In the genomic region with DNA sequence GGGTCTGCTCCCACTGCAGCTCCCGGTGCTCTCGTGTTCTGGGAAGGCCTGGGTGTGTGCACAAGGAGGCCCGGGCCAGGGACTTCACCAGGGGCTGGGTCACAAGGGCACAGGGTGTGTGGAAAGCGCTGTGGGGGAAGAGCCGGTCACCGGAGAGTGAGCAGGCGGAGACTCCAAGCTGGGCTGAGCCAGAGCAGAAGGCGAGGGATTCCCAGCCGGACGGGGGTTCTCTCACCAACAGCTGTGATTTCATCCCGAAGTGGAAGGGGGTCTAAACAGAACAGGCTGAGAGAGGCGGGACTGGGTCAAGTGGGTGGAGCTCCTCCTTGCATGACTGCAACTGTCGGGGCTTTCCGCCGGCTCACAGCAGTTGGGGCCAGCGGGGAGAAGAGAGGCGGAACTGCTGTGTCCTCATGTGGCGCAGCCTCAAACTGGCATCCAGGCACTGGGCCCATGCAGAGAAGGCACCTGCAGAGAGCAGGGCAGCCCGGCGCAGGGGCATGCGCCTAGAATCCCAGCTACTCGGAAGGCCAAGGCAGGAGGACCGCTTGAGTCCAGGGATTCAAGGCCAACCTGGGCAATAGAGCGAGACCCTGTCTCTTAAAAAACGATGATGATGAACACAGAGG, we compare ENCODE assay signal across 1 cellular context.
TF ChIP-seq lines count a peak whose summit lies in the region.

No MANE protein-coding gene starts in this region.

TF ChIP-seq in GM23338, 12 proteins besides CTCF, POLR2A, EP300 and RAD21:
- TF ChIP-seq, protein P1, sequence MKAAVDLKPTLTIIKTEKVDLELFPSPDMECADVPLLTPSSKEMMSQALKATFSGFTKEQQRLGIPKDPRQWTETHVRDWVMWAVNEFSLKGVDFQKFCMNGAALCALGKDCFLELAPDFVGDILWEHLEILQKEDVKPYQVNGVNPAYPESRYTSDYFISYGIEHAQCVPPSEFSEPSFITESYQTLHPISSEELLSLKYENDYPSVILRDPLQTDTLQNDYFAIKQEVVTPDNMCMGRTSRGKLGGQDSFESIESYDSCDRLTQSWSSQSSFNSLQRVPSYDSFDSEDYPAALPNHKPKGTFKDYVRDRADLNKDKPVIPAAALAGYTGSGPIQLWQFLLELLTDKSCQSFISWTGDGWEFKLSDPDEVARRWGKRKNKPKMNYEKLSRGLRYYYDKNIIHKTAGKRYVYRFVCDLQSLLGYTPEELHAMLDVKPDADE (IDR thresholded peaks at IDR 0.05): no peak
- TF ChIP-seq CREB1 (CRISPR knock-in tag; IDR thresholded peaks at IDR 0.05; ENCODE audit: low read depth) (no peak), ZNF114 (CRISPR knock-in tag; IDR thresholded peaks at IDR 0.05) (no peak), POLR2AphosphoS5 (IDR thresholded peaks at IDR 0.05; ENCODE audit: low read depth) (no peak), EZH2phosphoT487 (IDR thresholded peaks at IDR 0.05; ENCODE audit: unreplicated experiment) (no peak), JUNB (IDR thresholded peaks at IDR 0.05; ENCODE audit: unreplicated experiment) (no peak)
- TF ChIP-seq, protein P2, sequence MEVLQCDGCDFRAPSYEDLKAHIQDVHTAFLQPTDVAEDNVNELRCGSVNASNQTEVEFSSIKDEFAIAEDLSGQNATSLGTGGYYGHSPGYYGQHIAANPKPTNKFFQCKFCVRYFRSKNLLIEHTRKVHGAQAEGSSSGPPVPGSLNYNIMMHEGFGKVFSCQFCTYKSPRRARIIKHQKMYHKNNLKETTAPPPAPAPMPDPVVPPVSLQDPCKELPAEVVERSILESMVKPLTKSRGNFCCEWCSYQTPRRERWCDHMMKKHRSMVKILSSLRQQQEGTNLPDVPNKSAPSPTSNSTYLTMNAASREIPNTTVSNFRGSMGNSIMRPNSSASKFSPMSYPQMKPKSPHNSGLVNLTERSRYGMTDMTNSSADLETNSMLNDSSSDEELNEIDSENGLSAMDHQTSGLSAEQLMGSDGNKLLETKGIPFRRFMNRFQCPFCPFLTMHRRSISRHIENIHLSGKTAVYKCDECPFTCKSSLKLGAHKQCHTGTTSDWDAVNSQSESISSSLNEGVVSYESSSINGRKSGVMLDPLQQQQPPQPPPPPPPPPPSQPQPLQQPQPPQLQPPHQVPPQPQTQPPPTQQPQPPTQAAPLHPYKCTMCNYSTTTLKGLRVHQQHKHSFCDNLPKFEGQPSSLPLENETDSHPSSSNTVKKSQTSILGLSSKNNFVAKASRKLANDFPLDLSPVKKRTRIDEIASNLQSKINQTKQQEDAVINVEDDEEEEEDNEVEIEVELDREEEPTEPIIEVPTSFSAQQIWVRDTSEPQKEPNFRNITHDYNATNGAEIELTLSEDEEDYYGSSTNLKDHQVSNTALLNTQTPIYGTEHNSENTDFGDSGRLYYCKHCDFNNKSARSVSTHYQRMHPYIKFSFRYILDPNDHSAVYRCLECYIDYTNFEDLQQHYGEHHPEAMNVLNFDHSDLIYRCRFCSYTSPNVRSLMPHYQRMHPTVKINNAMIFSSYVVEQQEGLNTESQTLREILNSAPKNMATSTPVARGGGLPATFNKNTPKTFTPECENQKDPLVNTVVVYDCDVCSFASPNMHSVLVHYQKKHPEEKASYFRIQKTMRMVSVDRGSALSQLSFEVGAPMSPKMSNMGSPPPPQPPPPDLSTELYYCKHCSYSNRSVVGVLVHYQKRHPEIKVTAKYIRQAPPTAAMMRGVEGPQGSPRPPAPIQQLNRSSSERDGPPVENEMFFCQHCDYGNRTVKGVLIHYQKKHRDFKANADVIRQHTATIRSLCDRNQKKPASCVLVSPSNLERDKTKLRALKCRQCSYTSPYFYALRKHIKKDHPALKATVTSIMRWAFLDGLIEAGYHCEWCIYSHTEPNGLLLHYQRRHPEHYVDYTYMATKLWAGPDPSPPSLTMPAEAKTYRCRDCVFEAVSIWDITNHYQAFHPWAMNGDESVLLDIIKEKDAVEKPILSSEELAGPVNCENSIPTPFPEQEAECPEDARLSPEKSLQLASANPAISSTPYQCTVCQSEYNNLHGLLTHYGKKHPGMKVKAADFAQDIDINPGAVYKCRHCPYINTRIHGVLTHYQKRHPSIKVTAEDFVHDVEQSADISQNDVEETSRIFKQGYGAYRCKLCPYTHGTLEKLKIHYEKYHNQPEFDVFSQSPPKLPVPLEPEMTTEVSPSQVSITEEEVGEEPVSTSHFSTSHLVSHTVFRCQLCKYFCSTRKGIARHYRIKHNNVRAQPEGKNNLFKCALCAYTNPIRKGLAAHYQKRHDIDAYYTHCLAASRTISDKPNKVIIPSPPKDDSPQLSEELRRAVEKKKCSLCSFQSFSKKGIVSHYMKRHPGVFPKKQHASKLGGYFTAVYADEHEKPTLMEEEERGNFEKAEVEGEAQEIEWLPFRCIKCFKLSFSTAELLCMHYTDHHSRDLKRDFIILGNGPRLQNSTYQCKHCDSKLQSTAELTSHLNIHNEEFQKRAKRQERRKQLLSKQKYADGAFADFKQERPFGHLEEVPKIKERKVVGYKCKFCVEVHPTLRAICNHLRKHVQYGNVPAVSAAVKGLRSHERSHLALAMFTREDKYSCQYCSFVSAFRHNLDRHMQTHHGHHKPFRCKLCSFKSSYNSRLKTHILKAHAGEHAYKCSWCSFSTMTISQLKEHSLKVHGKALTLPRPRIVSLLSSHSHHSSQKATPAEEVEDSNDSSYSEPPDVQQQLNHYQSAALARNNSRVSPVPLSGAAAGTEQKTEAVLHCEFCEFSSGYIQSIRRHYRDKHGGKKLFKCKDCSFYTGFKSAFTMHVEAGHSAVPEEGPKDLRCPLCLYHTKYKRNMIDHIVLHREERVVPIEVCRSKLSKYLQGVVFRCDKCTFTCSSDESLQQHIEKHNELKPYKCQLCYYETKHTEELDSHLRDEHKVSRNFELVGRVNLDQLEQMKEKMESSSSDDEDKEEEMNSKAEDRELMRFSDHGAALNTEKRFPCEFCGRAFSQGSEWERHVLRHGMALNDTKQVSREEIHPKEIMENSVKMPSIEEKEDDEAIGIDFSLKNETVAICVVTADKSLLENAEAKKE (CRISPR knock-in tag; IDR thresholded peaks at IDR 0.05): no peak
- TF ChIP-seq, protein P3, sequence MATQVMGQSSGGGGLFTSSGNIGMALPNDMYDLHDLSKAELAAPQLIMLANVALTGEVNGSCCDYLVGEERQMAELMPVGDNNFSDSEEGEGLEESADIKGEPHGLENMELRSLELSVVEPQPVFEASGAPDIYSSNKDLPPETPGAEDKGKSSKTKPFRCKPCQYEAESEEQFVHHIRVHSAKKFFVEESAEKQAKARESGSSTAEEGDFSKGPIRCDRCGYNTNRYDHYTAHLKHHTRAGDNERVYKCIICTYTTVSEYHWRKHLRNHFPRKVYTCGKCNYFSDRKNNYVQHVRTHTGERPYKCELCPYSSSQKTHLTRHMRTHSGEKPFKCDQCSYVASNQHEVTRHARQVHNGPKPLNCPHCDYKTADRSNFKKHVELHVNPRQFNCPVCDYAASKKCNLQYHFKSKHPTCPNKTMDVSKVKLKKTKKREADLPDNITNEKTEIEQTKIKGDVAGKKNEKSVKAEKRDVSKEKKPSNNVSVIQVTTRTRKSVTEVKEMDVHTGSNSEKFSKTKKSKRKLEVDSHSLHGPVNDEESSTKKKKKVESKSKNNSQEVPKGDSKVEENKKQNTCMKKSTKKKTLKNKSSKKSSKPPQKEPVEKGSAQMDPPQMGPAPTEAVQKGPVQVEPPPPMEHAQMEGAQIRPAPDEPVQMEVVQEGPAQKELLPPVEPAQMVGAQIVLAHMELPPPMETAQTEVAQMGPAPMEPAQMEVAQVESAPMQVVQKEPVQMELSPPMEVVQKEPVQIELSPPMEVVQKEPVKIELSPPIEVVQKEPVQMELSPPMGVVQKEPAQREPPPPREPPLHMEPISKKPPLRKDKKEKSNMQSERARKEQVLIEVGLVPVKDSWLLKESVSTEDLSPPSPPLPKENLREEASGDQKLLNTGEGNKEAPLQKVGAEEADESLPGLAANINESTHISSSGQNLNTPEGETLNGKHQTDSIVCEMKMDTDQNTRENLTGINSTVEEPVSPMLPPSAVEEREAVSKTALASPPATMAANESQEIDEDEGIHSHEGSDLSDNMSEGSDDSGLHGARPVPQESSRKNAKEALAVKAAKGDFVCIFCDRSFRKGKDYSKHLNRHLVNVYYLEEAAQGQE (IDR thresholded peaks at IDR 0.05; ENCODE audit: unreplicated experiment): no peak
